Comparison of ENCODE assay signal across 1 cellular context in the genomic region with DNA sequence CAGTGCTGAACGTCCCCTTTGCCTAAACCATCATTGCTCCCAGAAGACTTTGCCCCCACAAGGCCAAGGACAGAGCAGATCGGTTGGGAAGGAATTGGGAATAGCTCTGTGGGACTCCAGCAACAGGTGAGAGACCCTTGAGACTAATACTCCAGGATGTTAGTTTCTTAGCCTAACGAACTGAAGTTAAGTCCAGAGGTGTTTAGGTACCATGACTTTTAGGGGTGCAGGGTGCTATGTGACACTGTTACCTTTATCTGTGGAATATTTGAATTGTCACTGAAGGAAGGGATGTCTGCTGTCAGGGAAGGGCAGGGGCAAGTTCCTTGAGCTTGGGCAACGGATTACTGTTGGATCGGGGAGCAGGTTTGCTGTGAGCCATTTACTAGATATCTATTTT.
TF ChIP-seq lines count a peak whose summit lies in the region.

No MANE protein-coding gene starts in this region.

TF ChIP-seq in GM12878, 131 proteins besides CTCF, POLR2A, EP300 and RAD21:
- no peak for TF ChIP-seq NFYA (IDR thresholded peaks at IDR 0.05; ENCODE audit: borderline replicate concordance, low read depth, low read length)
- TF ChIP-seq, protein P1, sequence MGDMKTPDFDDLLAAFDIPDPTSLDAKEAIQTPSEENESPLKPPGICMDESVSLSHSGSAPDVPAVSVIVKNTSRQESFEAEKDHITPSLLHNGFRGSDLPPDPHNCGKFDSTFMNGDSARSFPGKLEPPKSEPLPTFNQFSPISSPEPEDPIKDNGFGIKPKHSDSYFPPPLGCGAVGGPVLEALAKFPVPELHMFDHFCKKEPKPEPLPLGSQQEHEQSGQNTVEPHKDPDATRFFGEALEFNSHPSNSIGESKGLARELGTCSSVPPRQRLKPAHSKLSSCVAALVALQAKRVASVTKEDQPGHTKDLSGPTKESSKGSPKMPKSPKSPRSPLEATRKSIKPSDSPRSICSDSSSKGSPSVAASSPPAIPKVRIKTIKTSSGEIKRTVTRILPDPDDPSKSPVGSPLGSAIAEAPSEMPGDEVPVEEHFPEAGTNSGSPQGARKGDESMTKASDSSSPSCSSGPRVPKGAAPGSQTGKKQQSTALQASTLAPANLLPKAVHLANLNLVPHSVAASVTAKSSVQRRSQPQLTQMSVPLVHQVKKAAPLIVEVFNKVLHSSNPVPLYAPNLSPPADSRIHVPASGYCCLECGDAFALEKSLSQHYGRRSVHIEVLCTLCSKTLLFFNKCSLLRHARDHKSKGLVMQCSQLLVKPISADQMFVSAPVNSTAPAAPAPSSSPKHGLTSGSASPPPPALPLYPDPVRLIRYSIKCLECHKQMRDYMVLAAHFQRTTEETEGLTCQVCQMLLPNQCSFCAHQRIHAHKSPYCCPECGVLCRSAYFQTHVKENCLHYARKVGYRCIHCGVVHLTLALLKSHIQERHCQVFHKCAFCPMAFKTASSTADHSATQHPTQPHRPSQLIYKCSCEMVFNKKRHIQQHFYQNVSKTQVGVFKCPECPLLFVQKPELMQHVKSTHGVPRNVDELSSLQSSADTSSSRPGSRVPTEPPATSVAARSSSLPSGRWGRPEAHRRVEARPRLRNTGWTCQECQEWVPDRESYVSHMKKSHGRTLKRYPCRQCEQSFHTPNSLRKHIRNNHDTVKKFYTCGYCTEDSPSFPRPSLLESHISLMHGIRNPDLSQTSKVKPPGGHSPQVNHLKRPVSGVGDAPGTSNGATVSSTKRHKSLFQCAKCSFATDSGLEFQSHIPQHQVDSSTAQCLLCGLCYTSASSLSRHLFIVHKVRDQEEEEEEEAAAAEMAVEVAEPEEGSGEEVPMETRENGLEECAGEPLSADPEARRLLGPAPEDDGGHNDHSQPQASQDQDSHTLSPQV (IDR thresholded peaks at IDR 0.05): no peak
- TF ChIP-seq NRF1 (conservative IDR thresholded peaks at IDR 0.05; ENCODE audit: low read depth, low read length): no peak
- TF ChIP-seq RBBP5 (conservative IDR thresholded peaks at IDR 0.05): no peak
- TF ChIP-seq, protein P2, sequence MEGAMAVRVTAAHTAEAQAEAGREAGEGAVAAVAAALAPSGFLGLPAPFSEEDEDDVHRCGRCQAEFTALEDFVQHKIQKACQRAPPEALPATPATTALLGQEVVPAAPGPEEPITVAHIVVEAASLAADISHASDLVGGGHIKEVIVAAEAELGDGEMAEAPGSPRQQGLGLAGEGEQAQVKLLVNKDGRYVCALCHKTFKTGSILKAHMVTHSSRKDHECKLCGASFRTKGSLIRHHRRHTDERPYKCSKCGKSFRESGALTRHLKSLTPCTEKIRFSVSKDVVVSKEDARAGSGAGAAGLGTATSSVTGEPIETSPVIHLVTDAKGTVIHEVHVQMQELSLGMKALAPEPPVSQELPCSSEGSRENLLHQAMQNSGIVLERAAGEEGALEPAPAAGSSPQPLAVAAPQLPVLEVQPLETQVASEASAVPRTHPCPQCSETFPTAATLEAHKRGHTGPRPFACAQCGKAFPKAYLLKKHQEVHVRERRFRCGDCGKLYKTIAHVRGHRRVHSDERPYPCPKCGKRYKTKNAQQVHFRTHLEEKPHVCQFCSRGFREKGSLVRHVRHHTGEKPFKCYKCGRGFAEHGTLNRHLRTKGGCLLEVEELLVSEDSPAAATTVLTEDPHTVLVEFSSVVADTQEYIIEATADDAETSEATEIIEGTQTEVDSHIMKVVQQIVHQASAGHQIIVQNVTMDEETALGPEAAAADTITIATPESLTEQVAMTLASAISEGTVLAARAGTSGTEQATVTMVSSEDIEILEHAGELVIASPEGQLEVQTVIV (IDR thresholded peaks at IDR 0.05; ENCODE audit: borderline replicate concordance, partially characterized antibody): no peak
- TF ChIP-seq CBFB (IDR thresholded peaks at IDR 0.05; ENCODE audit: low read depth): no peak
- TF ChIP-seq PAX8 (IDR thresholded peaks at IDR 0.05): no peak
- no peak for TF ChIP-seq SMAD1 (IDR thresholded peaks at IDR 0.05; ENCODE audit: low read depth, partially characterized antibody)
